In genomic region chr21:31161157-31161556, GRCh38 we compare ENCODE assay signal across 11 cellular contexts.
A peak's percentile ranks its signal among the peaks of the same experiment; 100 is the strongest.
DNase-seq lines count a peak whose midpoint lies in the region; ATAC-seq and TF ChIP-seq lines count a peak whose summit lies in the region.
"Had no signal": no experiment of that assay in that cellular context is flagged by ENCODE, and none has a peak within 500 bp of the region (broad histone marks: within the 10 kb centered on the region; RNA-seq: fewer than 3 reads in every experiment).

No MANE protein-coding gene starts in this region.

- no peaks in the 10 kb centered on the region for H3K27me3 ChIP-seq in breast epithelium
- H3K27me3 ChIP-seq: thyroid gland had no signal

- no TSS peak for BruUV-seq in MCF 10A (replicated peaks; lab: Mats Ljungman, UMichigan)

- H3K4me3 Mint-ChIP-seq in MCF 10A (ENCODE audit: unreplicated experiment) = no peak overlapping the region
- H3K4me3 Mint-ChIP-seq in stimulated activated memory B cell treated with anti-CD40 and anti-IgM and Interleukin-4, amounts not matched to agents 10 μg/mL and 1 μg/mL and 100 μg/mL, for 72 hours = no peak overlapping the region

- intact Hi-C loops in MCF 10A (cut with micrococcal nuclease) = no loop called here
- intact Hi-C loops in breast epithelium (cut with DNase I; ENCODE audit: low total_unique reads) = no loop called here

- peaks cover 9 to 12% of the 10 kb centered on the region in 2 donors for H3K9me3 ChIP-seq in breast epithelium
- H3K9me3 ChIP-seq: thyroid gland had no signal

- H3K4me1 Mint-ChIP-seq in MCF 10A (ENCODE audit: insufficient read depth, unreplicated experiment) = peaks cover 7% of the 10 kb centered on the region
- no peaks in the 10 kb centered on the region for H3K4me1 Mint-ChIP-seq in stimulated activated memory B cell treated with anti-CD40 and anti-IgM and Interleukin-4, amounts not matched to agents 10 μg/mL and 1 μg/mL and 100 μg/mL, for 72 hours

- H3K4me3 ChIP-seq in breast epithelium (no peak overlapping the region), astrocyte of the cerebellum (ENCODE audit: low read depth, low read length) (peak overlapping the region; percentile 30)
- H3K4me3 ChIP-seq: thyroid gland had no signal

- TF ChIP-seq CTCF in MCF 10A (IDR thresholded peaks at IDR 0.05; ENCODE audit: unreplicated experiment) (no peak), breast epithelium (IDR thresholded peaks at IDR 0.05) (no peak), astrocyte of the cerebellum (IDR thresholded peaks at IDR 0.05; ENCODE audit: low read depth, low read length, missing control alignments) (no peak)

- no peak for ATAC-seq in left lobe of liver
- no peak for ATAC-seq in stimulated activated memory B cell treated with anti-CD40 and anti-IgM and Interleukin-4, amounts not matched to agents 10 μg/mL and 1 μg/mL and 100 μg/mL, for 72 hours
- ATAC-seq in GM21529 (IDR thresholded peaks at IDR 0.05; ENCODE audit: unreplicated experiment) = no peak

- no peaks in the 10 kb centered on the region for H3K36me3 ChIP-seq in breast epithelium
- H3K36me3 ChIP-seq: thyroid gland had no signal

- no peaks in the 10 kb centered on the region for H3K4me1 ChIP-seq in breast epithelium
- H3K4me1 ChIP-seq: thyroid gland had no signal

- CTCF ChIA-PET in MCF 10A (lab: Yijun Ruan, JAX) = interaction anchor here (1.0 to 2.3 kb wide), 2 partner anchors 19 to 51 kb away, joined by 3 to 10 read pairs; no protein-coding TSS in a partner anchor

- peaks cover under 1% of the 10 kb centered on the region for H3K9me3 Mint-ChIP-seq in MCF 10A (ENCODE audit: unreplicated experiment)
- no peaks in the 10 kb centered on the region for H3K9me3 Mint-ChIP-seq in stimulated activated memory B cell treated with anti-CD40 and anti-IgM and Interleukin-4, amounts not matched to agents 10 μg/mL and 1 μg/mL and 100 μg/mL, for 72 hours

- no peak overlapping the region for H3K27ac ChIP-seq in breast epithelium
- H3K27ac ChIP-seq: HL-60, thyroid gland had no signal

- no peaks in the 10 kb centered on the region for H3K27me3 Mint-ChIP-seq in MCF 10A (ENCODE audit: insufficient read depth, unreplicated experiment)
- H3K27me3 Mint-ChIP-seq in stimulated activated memory B cell treated with anti-CD40 and anti-IgM and Interleukin-4, amounts not matched to agents 10 μg/mL and 1 μg/mL and 100 μg/mL, for 72 hours = no peaks in the 10 kb centered on the region

- POLR2A ChIA-PET in MCF 10A (lab: Yijun Ruan, JAX) = interaction anchor here (0.6 to 1.9 kb wide), 5 partner anchors 10 to 1313 kb away, joined by 3 to 4 read pairs (median 3); no protein-coding TSS in a partner anchor

- H3K36me3 Mint-ChIP-seq in MCF 10A (ENCODE audit: insufficient read depth, unreplicated experiment) = no peaks in the 10 kb centered on the region
- no peaks in the 10 kb centered on the region for H3K36me3 Mint-ChIP-seq in stimulated activated memory B cell treated with anti-CD40 and anti-IgM and Interleukin-4, amounts not matched to agents 10 μg/mL and 1 μg/mL and 100 μg/mL, for 72 hours

- DNase-seq in MCF 10A (ENCODE audit: unreplicated experiment) (peak; percentile 18), breast epithelium (ENCODE audit: low spot score in 2 of 2) (no peak), astrocyte of the cerebellum (ENCODE audit: low read depth) (peak; percentile 56), kidney glomerular epithelial cell (lab: John Stamatoyannopoulos, UW) (peak; percentile 50), superior temporal gyrus (ENCODE audit: extremely low spot score) (peak; percentile 87), left lobe of liver (ENCODE audit: low spot score) (no peak)
- DNase-seq: NK-92 treated with Interleukin-12 subunit alpha and Interleukin-12 subunit beta, amount 100 ng/mL, for 24 hours; thyroid gland had no signal

- in situ Hi-C loops in astrocyte of the cerebellum (cut with HindIII; ENCODE audit: low sequenced_read_pairs) = no loop called here

- no peak overlapping the region for H3K27ac Mint-ChIP-seq in MCF 10A (ENCODE audit: low read depth, unreplicated experiment)
- no peak overlapping the region for H3K27ac Mint-ChIP-seq in stimulated activated memory B cell treated with anti-CD40 and anti-IgM and Interleukin-4, amounts not matched to agents 10 μg/mL and 1 μg/mL and 100 μg/mL, for 72 hours

- no peak for TF ChIP-seq POLR2A in breast epithelium (IDR thresholded peaks at IDR 0.05)

Comparison
In these comparisons a context has a peak if more than half of its experiments do, and no peak if none do; other contexts are left out.
1. DNase-seq: peak in MCF 10A (single experiment), astrocyte of the cerebellum (single experiment), kidney glomerular epithelial cell (single experiment) and superior temporal gyrus (single experiment); none in breast epithelium (0 of 2) and left lobe of liver (single experiment).